In genomic region chr11:75784085-75784478, GRCh38 we compare ENCODE assay signal across 28 cellular contexts.
"Had no signal": no experiment of that assay in that cellular context is flagged by ENCODE, and none has a peak within 500 bp of the region (broad histone marks: within the 10 kb centered on the region; RNA-seq: fewer than 3 reads in every experiment).

No MANE protein-coding gene starts in this region.

- H3K4me1 ChIP-seq: adrenal gland, breast epithelium had no signal

- H3K4me3 ChIP-seq: adrenal gland, body of pancreas, breast epithelium had no signal

- H3K9me3 ChIP-seq: adrenal gland, body of pancreas, breast epithelium had no signal

- H3K27me3 ChIP-seq: adrenal gland, body of pancreas, breast epithelium had no signal

- H3K27ac ChIP-seq: adrenal gland, body of pancreas, breast epithelium had no signal

- H3K36me3 ChIP-seq: adrenal gland, breast epithelium had no signal

- DNase-seq: activated B cell treated with CpG ODN at 0.5 μM for 24 hours; activated CD4-positive, alpha-beta memory T cell treated with anti-CD3 and anti-CD28 coated beads for 36 hours; activated CD4-positive, alpha-beta T cell treated with anti-CD3 and anti-CD28 coated beads for 4 hours; activated CD4-positive, alpha-beta T cell treated with anti-CD3 and anti-CD28 coated beads, Interleukin-2, amount 50 U/mL, for 1 hour; activated CD4-positive, CD25-positive, alpha-beta regulatory T cell treated with anti-CD3 and anti-CD28 coated beads, Interleukin-2, amount 50 U/mL, for 72 hours; activated CD8-positive, alpha-beta memory T cell treated with anti-CD3 and anti-CD28 coated beads, Interleukin-2, amount 50 U/mL, for 4 hours; activated gamma-delta T cell treated with Interleukin-2 at 50 U/mL for 16 hours; activated naive CD4-positive, alpha-beta T cell treated with anti-CD3 and anti-CD28 coated beads for 36 hours; activated T-cell treated with anti-CD3 and anti-CD28 coated beads for 4 hours; activated T-cell treated with anti-CD3 and anti-CD28 coated beads, Interleukin-2, amount 50 U/mL, for 4 hours; adrenal gland; body of pancreas; MM.1S; MV-4-11; NCI-H1092; NCI-H1436 treated with DMSO at 0.1 percent for 48 hours; NCI-H187; NCI-H2029 treated with DMSO at 0.1 percent for 48 hours; NCI-H2107; NCI-H2171; NCI-H510A; NCI-H526; NCI-H748 treated with DMSO at 0.1 percent for 48 hours; NK-92 treated with Interleukin-12 subunit alpha and Interleukin-12 subunit beta, amount 100 ng/mL, for 24 hours; SW 1271; T-helper 1 cell; T1000 had no signal
